In the genomic region with DNA sequence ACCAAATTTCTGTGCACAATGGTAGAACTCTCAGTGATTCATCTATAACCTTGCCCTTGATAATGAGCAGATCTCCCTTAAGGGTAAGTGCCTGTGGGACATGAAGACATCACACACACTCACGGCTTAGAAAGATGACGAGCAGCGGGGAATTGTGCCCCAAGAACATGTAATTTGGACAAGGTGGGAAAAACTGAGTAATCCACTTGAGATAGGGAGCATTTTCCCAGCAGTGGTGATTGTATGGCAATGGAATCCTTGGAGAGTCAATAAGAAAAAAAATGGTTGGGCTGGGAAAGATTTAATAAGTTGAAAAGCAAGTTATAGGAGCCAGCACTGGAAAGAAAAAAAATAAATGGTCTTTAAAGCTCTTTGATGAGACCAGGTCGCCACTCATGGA, we compare ENCODE assay signal across 14 cellular contexts.
A peak's percentile ranks its signal among the peaks of the same experiment; 100 is the strongest.
DNase-seq lines count a peak whose midpoint lies in the region; ATAC-seq and TF ChIP-seq lines count a peak whose summit lies in the region.
"Had no signal": no experiment of that assay in that cellular context is flagged by ENCODE, and none has a peak within 500 bp of the region (broad histone marks: within the 10 kb centered on the region; RNA-seq: fewer than 3 reads in every experiment).

No MANE protein-coding gene starts in this region.

- H3K27me3 ChIP-seq in colonic mucosa (no peaks in the 10 kb centered on the region), hepatocyte (no peaks in the 10 kb centered on the region), upper lobe of right lung (no peaks in the 10 kb centered on the region)

- DNase-seq in NCI-H2227 (lab: John Stamatoyannopoulos, UW; ENCODE audit: unreplicated experiment), result peak; percentile 2
- DNase-seq in NCI-H2227 treated with DMSO at 0.1 percent for 48 hours (lab: John Stamatoyannopoulos, UW), result no peak
- DNase-seq in colonic mucosa, result no peak
- DNase-seq in hepatocyte (ENCODE audit: low spot score), result peak; percentile 54
- no peak for DNase-seq in upper lobe of right lung
- no peak for DNase-seq in ecto neural progenitor cell (ENCODE audit: low spot score)
- DNase-seq in HEK293T (ENCODE audit: extremely low spot score), result no peak
- DNase-seq: 8988T; activated T-cell treated with anti-CD3 and anti-CD28 coated beads, Interleukin-2, amount 50 U/mL, for 24 hours; anterior cingulate cortex; NCI-H510A had no signal

- H4K20me1 ChIP-seq in hepatocyte (ENCODE audit: insufficient read depth, poor library complexity, severe bottlenecking), result no peaks in the 10 kb centered on the region

- 49% methylated on average over 4 of the region's 4 CpGs for WGBS in hepatocyte (ENCODE audit: low lambda C conversion rate, missing lambda C conversion rate)

- no peak for TF ChIP-seq CTCF in colonic mucosa (IDR thresholded peaks at IDR 0.05)
- TF ChIP-seq CTCF in hepatocyte (IDR thresholded peaks at IDR 0.05; ENCODE audit: poor library complexity), result no peak
- no peak for TF ChIP-seq CTCF in upper lobe of right lung (IDR thresholded peaks at IDR 0.05)

- intact Hi-C loops in colonic mucosa (cut with DNase I), result no loop called here
- intact Hi-C loops in upper lobe of right lung (cut with DNase I), result no loop called here

- no peaks in the 10 kb centered on the region for H3K4me1 ChIP-seq in colonic mucosa
- H3K4me1 ChIP-seq in hepatocyte (ENCODE audit: insufficient read depth), result peaks cover 39% of the 10 kb centered on the region
- peaks cover 7% of the 10 kb centered on the region for H3K4me1 ChIP-seq in upper lobe of right lung

- no peaks in the 10 kb centered on the region for H3K36me3 ChIP-seq in colonic mucosa
- no peaks in the 10 kb centered on the region for H3K36me3 ChIP-seq in hepatocyte (replicated peaks; ENCODE audit: insufficient read depth, low read depth)
- no peaks in the 10 kb centered on the region for H3K36me3 ChIP-seq in upper lobe of right lung

- peaks cover 3% of the 10 kb centered on the region for H3K79me2 ChIP-seq in hepatocyte

- H3K9ac ChIP-seq in colonic mucosa (ENCODE audit: low read depth in 2 of 2, low read length in 2 of 2), result no peak overlapping the region

- ATAC-seq in upper lobe of right lung (peak; percentile 17), GM21723 (IDR thresholded peaks at IDR 0.05; ENCODE audit: unreplicated experiment) (no peak)
- ATAC-seq: HepG2 had no signal

- no peaks in the 10 kb centered on the region for H3K9me2 ChIP-seq in hepatocyte (replicated peaks; ENCODE audit: insufficient read depth)

- CTCF ChIA-PET in HEK293T (lab: Yijun Ruan, JAX), result interaction anchor here (1.0 kb wide), 1 partner anchor 9 kb away, joined by 5 read pairs; no protein-coding TSS in a partner anchor

- no peaks in the 10 kb centered on the region for H3K9me3 ChIP-seq in colonic mucosa
- H3K9me3 ChIP-seq in hepatocyte (ENCODE audit: low read depth), result no peaks in the 10 kb centered on the region
- H3K9me3 ChIP-seq in upper lobe of right lung, result no peaks in the 10 kb centered on the region

- H3K27ac ChIP-seq in colonic mucosa (peak overlapping the region; percentile 70), hepatocyte (peak overlapping the region; percentile 94), upper lobe of right lung (no peak overlapping the region)

- H2AFZ ChIP-seq in hepatocyte, result no peak overlapping the region

- no peak overlapping the region for H3K4me2 ChIP-seq in hepatocyte

- POLR2A ChIA-PET in HEK293T (lab: Yijun Ruan, JAX), result no interaction called here

- no peak overlapping the region for H3K4me3 ChIP-seq in colonic mucosa
- no peak overlapping the region for H3K4me3 ChIP-seq in hepatocyte
- no peak overlapping the region for H3K4me3 ChIP-seq in upper lobe of right lung
- H3K4me3 ChIP-seq: skin epidermis had no signal

TF ChIP-seq in HEK293T, 16 proteins besides CTCF, POLR2A, EP300 and RAD21:
- TF ChIP-seq SP1 (IDR thresholded peaks at IDR 0.05), result no peak
TF ChIP-seq in HEK293T: peak in this region for 0.

Comparison
In these comparisons a context has a peak if more than half of its experiments do, and no peak if none do; other contexts are left out.
1. DNase-seq: peak in NCI-H2227 (single experiment) and hepatocyte (single experiment); none in NCI-H2227 treated with DMSO at 0.1 percent for 48 hours (single experiment), colonic mucosa (single experiment), upper lobe of right lung (single experiment), ecto neural progenitor cell (single experiment) and HEK293T (single experiment).